33 cellular contexts compared by ENCODE assay signal in the genomic region with DNA sequence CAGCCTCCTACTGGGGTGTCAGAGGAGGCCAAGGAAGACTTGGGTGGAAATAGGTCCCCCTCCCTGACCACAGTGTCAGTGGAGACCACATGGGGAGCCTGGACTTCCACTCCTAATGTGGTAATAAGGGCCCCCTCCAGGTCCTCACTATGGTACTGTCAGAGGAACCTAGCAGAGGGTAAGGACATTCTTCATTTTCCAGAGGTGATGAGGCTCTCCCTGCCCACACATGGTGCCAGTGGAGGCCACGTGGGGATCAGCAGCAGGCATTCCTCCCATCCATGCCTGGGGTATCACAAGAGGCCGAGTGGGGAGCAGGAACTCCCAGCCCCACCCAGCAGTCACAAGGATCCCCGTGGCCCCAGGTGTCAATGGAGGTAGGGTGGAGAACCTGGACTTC. TPM values are rescaled to one million over a fixed set of nuclear protein-coding genes. Genes with fewer than 3 reads are reported as not detected.
"Had no signal": no experiment of that assay in that cellular context is flagged by ENCODE, and none has a peak within 500 bp of the region (broad histone marks: within the 10 kb centered on the region; RNA-seq: fewer than 3 reads in every experiment).

No MANE protein-coding gene starts in this region.

- DNase-seq: activated CD4-positive, alpha-beta T cell treated with anti-CD3 and anti-CD28 coated beads for 1 hour; activated CD4-positive, alpha-beta T cell treated with anti-CD3 and anti-CD28 coated beads, Interleukin-2, amount 10 ng/mL, durations not matched to agents 24 days and 14 days; activated CD4-positive, alpha-beta T cell treated with anti-CD3 and anti-CD28 coated beads, Interleukin-2, amount 50 U/mL, for 4 hours; activated CD4-positive, CD25-positive, alpha-beta regulatory T cell; activated CD8-positive, alpha-beta T cell treated with anti-CD3 and anti-CD28 coated beads for 36 hours; activated naive CD4-positive, alpha-beta T cell; activated naive CD4-positive, alpha-beta T cell treated with anti-CD3 and anti-CD28 coated beads, Interleukin-2, amount 50 U/mL, for 16 hours; activated naive CD8-positive, alpha-beta T cell treated with anti-CD3 and anti-CD28 coated beads for 36 hours; activated T-cell treated with anti-CD3 and anti-CD28 coated beads, Interleukin-2, amount 50 U/mL, for 4 hours; amniotic stem cell; brain microvascular endothelial cell; central memory CD4-positive, alpha-beta T cell; Karpas-422; KBM-7; NCI-H1048; NCI-H1105 treated with DMSO at 0.1 percent for 48 hours; NCI-H1436; NCI-H1694; NCI-H2029; NCI-H345; NCI-H524 treated with DMSO at 0.1 percent for 48 hours; PC-3; RPMI8226; SHP77 treated with DMSO at 0.1 percent for 48 hours; SK-N-SH had no signal

- ATAC-seq: activated CD8-positive, alpha-beta T cell treated with anti-CD3 and anti-CD28 coated beads for 36 hours; activated T-cell treated with anti-CD3 and anti-CD28 coated beads, Interleukin-2, amount 50 U/mL, for 4 hours; PC-3 had no signal

- H3K4me1 ChIP-seq: Peyer's patch had no signal

- H3K36me3 ChIP-seq: brain microvascular endothelial cell, Peyer's patch, SJSA1 had no signal

- H3K27ac ChIP-seq: brain microvascular endothelial cell, Peyer's patch, SJSA1 had no signal

- H3K27ac Mint-ChIP-seq: activated CD4-positive, alpha-beta T cell treated with anti-CD3 and anti-CD28 coated beads, Interleukin-2, amount 10 ng/mL, durations not matched to agents 24 days and 14 days; activated CD8-positive, alpha-beta T cell treated with anti-CD3 and anti-CD28 coated beads for 36 hours; activated naive CD8-positive, alpha-beta T cell treated with anti-CD3 and anti-CD28 coated beads for 36 hours; activated T-helper 1 cell treated with anti-CD3 and anti-CD28 coated beads, Interleukin-12 subunit alpha, Interleukin-12 subunit beta, Interleukin-2, Interleukin-4 antibody, amounts not matched to agents 30 ng/mL and 10 ng/mL and 1 ng/mL, durations not matched to agents 14 hours and 24 hours and 36 hours; T-helper 1 cell treated with Interleukin-12 subunit alpha and Interleukin-12 subunit beta and Interleukin-4 antibody, amounts not matched to agents 30 μg/mL and 1 μg/mL, for 36 hours; T-helper 2 cell treated with Interferon-gamma antibody and Interleukin-4, amounts not matched to agents 5 μg/mL and 100 μg/mL, for 36 hours had no signal

- H3K4me3 ChIP-seq: Peyer's patch, SJSA1 had no signal

- H3K9me3 ChIP-seq: Peyer's patch, SJSA1, SK-N-SH had no signal

- H3K27me3 ChIP-seq: Peyer's patch had no signal

- H3K4me3 Mint-ChIP-seq: activated CD4-positive, alpha-beta T cell treated with anti-CD3 and anti-CD28 coated beads, Interleukin-2, amount 10 ng/mL, durations not matched to agents 24 days and 14 days; activated CD8-positive, alpha-beta T cell treated with anti-CD3 and anti-CD28 coated beads for 36 hours; activated naive CD8-positive, alpha-beta T cell treated with anti-CD3 and anti-CD28 coated beads for 36 hours; activated T-cell treated with anti-CD3 and anti-CD28 coated beads, Interleukin-2, amount 50 U/mL, for 4 hours; activated T-helper 1 cell treated with anti-CD3 and anti-CD28 coated beads, Interleukin-12 subunit alpha, Interleukin-12 subunit beta, Interleukin-2, Interleukin-4 antibody, amounts not matched to agents 30 ng/mL and 10 ng/mL and 1 ng/mL, durations not matched to agents 14 hours and 24 hours and 36 hours; T-helper 1 cell treated with Interleukin-12 subunit alpha and Interleukin-12 subunit beta and Interleukin-4 antibody, amounts not matched to agents 30 μg/mL and 1 μg/mL, for 36 hours; T-helper 2 cell treated with Interferon-gamma antibody and Interleukin-4, amounts not matched to agents 5 μg/mL and 100 μg/mL, for 36 hours had no signal

- H3K36me3 Mint-ChIP-seq: activated naive CD8-positive, alpha-beta T cell treated with anti-CD3 and anti-CD28 coated beads for 36 hours had no signal

- H3K4me1 Mint-ChIP-seq: activated CD4-positive, alpha-beta T cell treated with anti-CD3 and anti-CD28 coated beads, Interleukin-2, amount 10 ng/mL, durations not matched to agents 24 days and 14 days; activated naive CD8-positive, alpha-beta T cell treated with anti-CD3 and anti-CD28 coated beads for 36 hours had no signal

- H3K9ac ChIP-seq: SK-N-SH had no signal

- H3K9me3 Mint-ChIP-seq: activated CD4-positive, alpha-beta T cell treated with anti-CD3 and anti-CD28 coated beads, Interleukin-2, amount 10 ng/mL, durations not matched to agents 24 days and 14 days; activated CD8-positive, alpha-beta T cell treated with anti-CD3 and anti-CD28 coated beads for 36 hours; activated naive CD8-positive, alpha-beta T cell treated with anti-CD3 and anti-CD28 coated beads for 36 hours; activated T-cell treated with anti-CD3 and anti-CD28 coated beads, Interleukin-2, amount 50 U/mL, for 4 hours; activated T-helper 1 cell treated with anti-CD3 and anti-CD28 coated beads, Interleukin-12 subunit alpha, Interleukin-12 subunit beta, Interleukin-2, Interleukin-4 antibody, amounts not matched to agents 30 ng/mL and 10 ng/mL and 1 ng/mL, durations not matched to agents 14 hours and 24 hours and 36 hours; T-helper 1 cell treated with Interleukin-12 subunit alpha and Interleukin-12 subunit beta and Interleukin-4 antibody, amounts not matched to agents 30 μg/mL and 1 μg/mL, for 36 hours; T-helper 2 cell treated with Interferon-gamma antibody and Interleukin-4, amounts not matched to agents 5 μg/mL and 100 μg/mL, for 36 hours had no signal

RNA-seq across cellular contexts. Expression of a gene that starts 6.5 kb away (rescaled TPM):
- total RNA-seq: activated CD8-positive, alpha-beta memory T cell treated with anti-CD3 and anti-CD28 coated beads for 36 hours; activated CD8-positive, alpha-beta T cell treated with anti-CD3 and anti-CD28 coated beads for 36 hours; activated naive CD8-positive, alpha-beta T cell treated with anti-CD3 and anti-CD28 coated beads for 36 hours; MCF 10A; NCI-H460; SJSA1 had no signal
- polyA plus RNA-seq: SK-N-SH had no signal
